In the genomic region with DNA sequence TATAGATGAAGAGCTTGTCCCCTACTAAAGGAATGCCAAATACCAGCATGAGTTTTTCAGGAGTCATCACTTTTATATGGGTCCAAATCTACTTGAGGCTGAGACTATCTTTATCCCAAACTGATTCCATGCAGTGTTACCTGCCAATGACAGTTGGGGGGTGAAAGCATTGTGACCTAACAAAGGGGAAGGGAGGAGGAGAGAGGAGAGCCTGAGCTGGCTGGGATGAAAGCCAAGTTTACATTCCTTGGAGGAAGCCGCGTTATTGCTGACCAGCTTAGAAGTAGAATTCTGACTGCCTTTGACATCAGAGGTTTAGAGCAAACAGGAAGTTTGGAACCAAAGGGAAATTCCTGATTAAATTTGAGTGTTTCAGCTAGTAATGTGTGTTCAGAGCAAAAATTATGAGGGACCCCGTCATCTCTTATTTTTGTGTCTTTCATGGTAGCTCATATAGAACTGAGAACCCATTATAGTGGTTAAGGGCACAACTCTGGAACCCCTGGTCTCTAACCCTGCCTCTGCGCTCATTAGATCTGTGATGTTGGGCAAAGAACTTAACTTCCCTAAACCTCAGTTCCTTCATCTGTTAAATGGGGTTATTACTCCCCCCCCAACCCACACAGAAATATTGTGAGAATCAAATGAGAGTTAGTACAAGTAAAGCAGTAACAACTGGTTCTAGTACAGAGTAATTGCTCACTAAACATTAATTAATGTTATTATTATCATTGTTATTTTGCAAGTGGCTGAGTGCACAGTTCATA, we compare ENCODE assay signal across 8 cellular contexts.
DNase-seq lines count a peak whose midpoint lies in the region; ATAC-seq and TF ChIP-seq lines count a peak whose summit lies in the region.

No MANE protein-coding gene starts in this region.

- ATAC-seq in HCT116 (peak; percentile 63; the same call in 1 of the 2 replicates), HG03521 (IDR thresholded peaks at IDR 0.05; ENCODE audit: unreplicated experiment) (no peak), HG03378 (IDR thresholded peaks at IDR 0.05; ENCODE audit: unreplicated experiment) (no peak), HG03571 (IDR thresholded peaks at IDR 0.05; ENCODE audit: unreplicated experiment) (no peak)

- TF ChIP-seq RAD21 in HCT116 (IDR thresholded peaks at IDR 0.05; ENCODE audit: low read depth) = no peak

- CTCF ChIA-PET in HCT116 (lab: Charles Lee) = no interaction called here

- H3K79me2 ChIP-seq in HCT116 (ENCODE audit: insufficient read depth, low read length) = no peaks in the 10 kb centered on the region

- RAD21 ChIA-PET in HCT116 (lab: Charles Lee; ENCODE audit: low non-redundant PET in 1 of 2, low total read pairs in 2 of 2, uncharacterized antibody in 2 of 2, unreplicated experiment in 2 of 2) = no interaction called here

- H3K4me3 ChIP-seq in HCT116 (replicated peaks in 1 of 2; ENCODE audit: low read depth in 1 of 2, low read length in 2 of 2) (no peak overlapping the region), skeletal muscle satellite cell (ENCODE audit: low read length) (peak overlapping the region; percentile 28)

- H3K27ac ChIP-seq in HCT116 (ENCODE audit: low read depth, low read length) = no peak overlapping the region
- H3K27ac ChIP-seq in VCaP = peak overlapping the region; percentile 14; the same call in 1 of the 2 replicates

- H3K36me3 ChIP-seq in HCT116 (ENCODE audit: control insufficient read depth in 1 of 2, insufficient read depth in 2 of 2, low read length in 2 of 2) = no peaks in the 10 kb centered on the region
- H3K36me3 ChIP-seq in skeletal muscle satellite cell (ENCODE audit: insufficient read depth, low read length) = no peaks in the 10 kb centered on the region

- no peaks in the 10 kb centered on the region for H3K9me2 ChIP-seq in HCT116 (ENCODE audit: insufficient read depth)

- TF ChIP-seq POLR2A in HCT116 (IDR thresholded peaks at IDR 0.05; ENCODE audit: borderline replicate concordance, extremely low read depth, insufficient read depth, insufficient read length) = no peak

- intact Hi-C loops in HCT116 (cut with micrococcal nuclease) (no loop called here), cardiac septum (cut with DNase I) (loop anchor here (10.0 kb wide), 2 partner anchors 87 to 197 kb away; a partner anchor contains a TSS)

- POLR2A ChIA-PET in HCT116 (lab: Charles Lee) = no interaction called here

- H3K9me3 ChIP-seq in HCT116 (ENCODE audit: control insufficient read depth in 1 of 2, insufficient read depth in 1 of 2, low read depth in 1 of 2, low read length in 2 of 2) (no peaks in the 10 kb centered on the region), skeletal muscle satellite cell (replicated peaks; ENCODE audit: low read length) (no peaks in the 10 kb centered on the region)

- H3K4me1 ChIP-seq in HCT116 (ENCODE audit: control insufficient read depth in 1 of 2, insufficient read depth in 2 of 2, low read length in 2 of 2) (peaks cover 9 to 17% of the 10 kb centered on the region in 2 experiments), skeletal muscle satellite cell (ENCODE audit: control insufficient read depth, insufficient read depth, low read length) (peaks cover 28% of the 10 kb centered on the region)

- no peaks in the 10 kb centered on the region for H4K20me1 ChIP-seq in HCT116 (ENCODE audit: insufficient read depth)

- TF ChIP-seq CTCF in HCT116 (IDR thresholded peaks at IDR 0.05 in 2 of 3, conservative IDR thresholded peaks at IDR 0.05 in 1 of 3; ENCODE audit: borderline replicate concordance in 1 of 3, insufficient read depth in 1 of 3, low read depth in 2 of 3, low read length in 2 of 3) (no peak), VCaP (conservative IDR thresholded peaks at IDR 0.05) (no peak)

- BruUV-seq in HCT116 (replicated peaks; lab: Mats Ljungman, UMichigan) = no TSS peak

- DNase-seq in HCT116 (ENCODE audit: low read depth, low spot score) = peak; percentile 24
- DNase-seq in cardiac septum (ENCODE audit: low spot score) = peak; percentile 81
- no peak for DNase-seq in SHP77 (lab: John Stamatoyannopoulos, UW)

- H3K4me2 ChIP-seq in HCT116 (ENCODE audit: low read length) (peak overlapping the region; percentile 24), skeletal muscle satellite cell (ENCODE audit: low read length) (peak overlapping the region; percentile 41)

- H2AFZ ChIP-seq in HCT116 (ENCODE audit: low read depth, low read length, poor library complexity, severe bottlenecking) = no peak overlapping the region

- no peak overlapping the region for H3K9ac ChIP-seq in HCT116 (ENCODE audit: low read length)
- peak overlapping the region; percentile 64 for H3K9ac ChIP-seq in skeletal muscle satellite cell (ENCODE audit: low read depth, low read length)

- H3K27me3 ChIP-seq in HCT116 (ENCODE audit: insufficient read depth, low read length) = no peaks in the 10 kb centered on the region
- no peaks in the 10 kb centered on the region for H3K27me3 ChIP-seq in skeletal muscle satellite cell (ENCODE audit: control insufficient read depth, insufficient read depth, low read length)

TF ChIP-seq in HCT116, 20 proteins besides CTCF, POLR2A, EP300 and RAD21:
- TF ChIP-seq, protein P1, sequence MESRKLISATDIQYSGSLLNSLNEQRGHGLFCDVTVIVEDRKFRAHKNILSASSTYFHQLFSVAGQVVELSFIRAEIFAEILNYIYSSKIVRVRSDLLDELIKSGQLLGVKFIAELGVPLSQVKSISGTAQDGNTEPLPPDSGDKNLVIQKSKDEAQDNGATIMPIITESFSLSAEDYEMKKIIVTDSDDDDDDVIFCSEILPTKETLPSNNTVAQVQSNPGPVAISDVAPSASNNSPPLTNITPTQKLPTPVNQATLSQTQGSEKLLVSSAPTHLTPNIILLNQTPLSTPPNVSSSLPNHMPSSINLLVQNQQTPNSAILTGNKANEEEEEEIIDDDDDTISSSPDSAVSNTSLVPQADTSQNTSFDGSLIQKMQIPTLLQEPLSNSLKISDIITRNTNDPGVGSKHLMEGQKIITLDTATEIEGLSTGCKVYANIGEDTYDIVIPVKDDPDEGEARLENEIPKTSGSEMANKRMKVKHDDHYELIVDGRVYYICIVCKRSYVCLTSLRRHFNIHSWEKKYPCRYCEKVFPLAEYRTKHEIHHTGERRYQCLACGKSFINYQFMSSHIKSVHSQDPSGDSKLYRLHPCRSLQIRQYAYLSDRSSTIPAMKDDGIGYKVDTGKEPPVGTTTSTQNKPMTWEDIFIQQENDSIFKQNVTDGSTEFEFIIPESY (IDR thresholded peaks at IDR 0.05; ENCODE audit: extremely low read depth, insufficient replicate concordance, low read length) = no peak
- TF ChIP-seq SP1 (IDR thresholded peaks at IDR 0.05; ENCODE audit: low read depth) = 0 out of 2 replicates have a peak, but pooled peaks have one; percentile 18
- no peak for TF ChIP-seq YY1 (IDR thresholded peaks at IDR 0.05; ENCODE audit: extremely low read depth, insufficient replicate concordance, low read depth, low read length)
- TF ChIP-seq CBX3 (IDR thresholded peaks at IDR 0.05; ENCODE audit: low read depth) = 0 out of 2 replicates have a peak, but pooled peaks have one; percentile 17

Comparison
In these comparisons a context has a peak if more than half of its experiments do, and no peak if none do; other contexts are left out.
1. DNase-seq: peak in HCT116 (single experiment) and cardiac septum (single experiment); none in SHP77 (0 of 2).